15 cellular contexts compared by ENCODE assay signal in the genomic region with DNA sequence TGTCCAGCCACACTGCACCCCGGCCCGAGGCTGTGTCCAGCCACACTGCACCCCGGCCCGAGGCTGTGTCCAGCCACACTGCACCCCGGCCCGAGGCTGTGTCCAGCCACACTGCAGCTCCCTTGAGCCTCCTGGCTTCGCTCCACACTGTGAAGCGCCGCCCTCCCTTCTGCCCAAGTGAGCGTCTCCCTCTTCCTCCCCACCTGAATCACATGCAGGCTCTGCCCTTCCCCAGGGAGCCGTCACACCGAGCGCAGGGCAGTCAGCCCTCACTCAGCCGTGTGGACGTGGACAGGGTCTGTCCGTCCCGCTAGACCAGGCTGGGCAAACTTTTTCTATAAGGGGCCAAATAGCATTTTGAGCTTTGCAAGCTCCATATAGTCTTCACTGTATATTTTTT. TPM values are rescaled to one million over a fixed set of nuclear protein-coding genes. Genes with fewer than 3 reads are reported as not detected.
DNase-seq lines count a peak whose midpoint lies in the region; ATAC-seq and TF ChIP-seq lines count a peak whose summit lies in the region.
"Had no signal": no experiment of that assay in that cellular context is flagged by ENCODE, and none has a peak within 500 bp of the region (broad histone marks: within the 10 kb centered on the region; RNA-seq: fewer than 3 reads in every experiment).

No MANE protein-coding gene starts in this region.

- no peaks in the 10 kb centered on the region for H3K36me3 Mint-ChIP-seq in neural progenitor cell

- H3K4me1 ChIP-seq in RWPE2 (ENCODE audit: insufficient read depth, poor library complexity, severe bottlenecking) (no peaks in the 10 kb centered on the region), neural progenitor cell (peaks cover 5% of the 10 kb centered on the region), upper lobe of right lung (no peaks in the 10 kb centered on the region)
- H3K4me1 ChIP-seq: A549 had no signal

- no peak overlapping the region for H3K9ac ChIP-seq in neural progenitor cell

- H3K27me3 Mint-ChIP-seq in neural progenitor cell (ENCODE audit: insufficient read depth, low read depth), result peaks cover 3% of the 10 kb centered on the region
- H3K27me3 Mint-ChIP-seq: CD4-positive, alpha-beta T cell had no signal

- H3K27me3 ChIP-seq in RWPE2 (ENCODE audit: insufficient read depth, poor library complexity, severe bottlenecking), result no peaks in the 10 kb centered on the region
- H3K27me3 ChIP-seq in neural progenitor cell, result no peaks in the 10 kb centered on the region
- H3K27me3 ChIP-seq in upper lobe of right lung, result no peaks in the 10 kb centered on the region

- H3K4me1 Mint-ChIP-seq in neural progenitor cell, result peaks cover 11% of the 10 kb centered on the region

- H2AFZ ChIP-seq in neural progenitor cell (replicated peaks), result no peak overlapping the region

- H3K79me2 ChIP-seq in neural progenitor cell (ENCODE audit: low read depth), result no peaks in the 10 kb centered on the region

- DNase-seq in Right ventricle myocardium superior, result peak; percentile 33
- DNase-seq in left cardiac atrium, result no peak
- DNase-seq in RWPE2 (ENCODE audit: low spot score), result peak; percentile 45
- no peak for DNase-seq in neural progenitor cell (ENCODE audit: low spot score)
- DNase-seq in upper lobe of right lung, result peak; percentile 42
- no peak for DNase-seq in NCI-H226
- no peak for DNase-seq in mucosa of gallbladder (ENCODE audit: low spot score)
- DNase-seq: NCI-H1417 treated with DMSO at 0.1 percent for 48 hours, NCI-H2081 treated with DMSO at 0.1 percent for 48 hours, NCI-H69, PC-3 had no signal

- H3K9me3 ChIP-seq in RWPE2 (ENCODE audit: severe bottlenecking) (no peaks in the 10 kb centered on the region), neural progenitor cell (ENCODE audit: low read depth) (no peaks in the 10 kb centered on the region), upper lobe of right lung (no peaks in the 10 kb centered on the region)
- H3K9me3 ChIP-seq: A549 had no signal

- no peaks in the 10 kb centered on the region for H3F3A ChIP-seq in neural progenitor cell (ENCODE audit: low read depth)

- H3K4me3 ChIP-seq in RWPE2 (ENCODE audit: severe bottlenecking) (no peak overlapping the region), neural progenitor cell (no peak overlapping the region), upper lobe of right lung (no peak overlapping the region)
- H3K4me3 ChIP-seq: A549, SK-N-MC had no signal

- TF ChIP-seq CTCF in RWPE2 (IDR thresholded peaks at IDR 0.05; ENCODE audit: poor library complexity, severe bottlenecking) (no peak), neural progenitor cell (IDR thresholded peaks at IDR 0.05) (no peak), upper lobe of right lung (IDR thresholded peaks at IDR 0.05) (no peak)

- H3K4me2 ChIP-seq in neural progenitor cell, result no peak overlapping the region
- H3K4me2 ChIP-seq: A549 had no signal

- H3K27ac ChIP-seq in RWPE2 (ENCODE audit: poor library complexity, severe bottlenecking), result no peak overlapping the region
- no peak overlapping the region for H3K27ac ChIP-seq in neural progenitor cell
- H3K27ac ChIP-seq in upper lobe of right lung, result no peak overlapping the region
- H3K27ac ChIP-seq: A549, SK-N-MC had no signal

- H3K27ac Mint-ChIP-seq in neural progenitor cell, result peak overlapping the region; percentile 76
- H3K27ac Mint-ChIP-seq: CD4-positive, alpha-beta T cell had no signal

- intact Hi-C loops in Right ventricle myocardium superior (cut with DNase I), result no loop called here
- intact Hi-C loops in left cardiac atrium (cut with DNase I), result no loop called here
- intact Hi-C loops in upper lobe of right lung (cut with DNase I), result no loop called here

- no peaks in the 10 kb centered on the region for H4K20me1 ChIP-seq in neural progenitor cell (ENCODE audit: low read depth)

- no peak for ATAC-seq in Right ventricle myocardium superior (ENCODE audit: poor library complexity)
- ATAC-seq in left cardiac atrium, result no peak
- ATAC-seq in RWPE2 (ENCODE audit: low read depth), result no peak
- ATAC-seq in upper lobe of right lung, result no peak
- no peak for ATAC-seq in GM21390 (IDR thresholded peaks at IDR 0.05; ENCODE audit: unreplicated experiment)
- ATAC-seq: A549, PC-3 had no signal

- no peak overlapping the region for H3K4me3 Mint-ChIP-seq in neural progenitor cell
- H3K4me3 Mint-ChIP-seq: CD4-positive, alpha-beta T cell had no signal

- H3K9me3 Mint-ChIP-seq in neural progenitor cell, result no peaks in the 10 kb centered on the region
- H3K9me3 Mint-ChIP-seq: CD4-positive, alpha-beta T cell had no signal

- no peaks in the 10 kb centered on the region for H3K36me3 ChIP-seq in RWPE2 (ENCODE audit: low read depth)
- H3K36me3 ChIP-seq in neural progenitor cell, result no peaks in the 10 kb centered on the region
- H3K36me3 ChIP-seq in upper lobe of right lung, result no peaks in the 10 kb centered on the region

RNA-seq across cellular contexts. Expression of a gene that starts 27.6 kb away (rescaled TPM):
- total RNA-seq in Right ventricle myocardium superior (1.9 TPM), left cardiac atrium (1 to 10 TPM; 1.2 to 1.7 TPM), neural progenitor cell (ENCODE audit: low replicate concordance) (1.6 and 4.6 TPM in 2 replicates), upper lobe of right lung (0.52 TPM), mucosa of gallbladder (1.0 TPM)
- total RNA-seq: CD4-positive, alpha-beta T cell had no signal

Comparison
In these comparisons a context has a peak if more than half of its experiments do, and no peak if none do; other contexts are left out.
1. DNase-seq: peak in Right ventricle myocardium superior (single experiment), RWPE2 (single experiment) and upper lobe of right lung (single experiment); none in left cardiac atrium (single experiment), neural progenitor cell (single experiment), NCI-H226 (single experiment) and mucosa of gallbladder (single experiment).